ENCODE assay signal across 1 cellular context in the genomic region with DNA sequence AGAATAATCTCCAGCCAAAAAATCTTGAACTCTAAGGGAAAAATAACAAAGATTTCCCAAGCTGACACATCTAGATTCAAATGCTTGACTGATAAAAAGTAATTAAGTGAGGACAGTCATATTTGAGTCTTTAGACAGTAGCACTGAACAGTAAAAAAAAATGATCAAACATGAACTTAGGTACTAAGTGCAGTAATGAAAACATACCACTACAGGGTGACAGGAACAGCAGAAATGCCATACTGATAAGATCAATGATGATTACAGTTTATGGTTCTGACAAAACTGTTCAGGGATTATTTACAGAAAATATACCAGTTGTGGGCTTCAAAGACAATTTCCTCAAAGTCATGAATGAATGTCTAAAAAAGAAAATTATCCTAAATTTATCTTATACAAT.
TF ChIP-seq lines count a peak whose summit lies in the region.

No MANE protein-coding gene starts in this region.

TF ChIP-seq in HCT116, 20 proteins besides CTCF, POLR2A, EP300 and RAD21 (continued from another document):
- TF ChIP-seq, protein P1, sequence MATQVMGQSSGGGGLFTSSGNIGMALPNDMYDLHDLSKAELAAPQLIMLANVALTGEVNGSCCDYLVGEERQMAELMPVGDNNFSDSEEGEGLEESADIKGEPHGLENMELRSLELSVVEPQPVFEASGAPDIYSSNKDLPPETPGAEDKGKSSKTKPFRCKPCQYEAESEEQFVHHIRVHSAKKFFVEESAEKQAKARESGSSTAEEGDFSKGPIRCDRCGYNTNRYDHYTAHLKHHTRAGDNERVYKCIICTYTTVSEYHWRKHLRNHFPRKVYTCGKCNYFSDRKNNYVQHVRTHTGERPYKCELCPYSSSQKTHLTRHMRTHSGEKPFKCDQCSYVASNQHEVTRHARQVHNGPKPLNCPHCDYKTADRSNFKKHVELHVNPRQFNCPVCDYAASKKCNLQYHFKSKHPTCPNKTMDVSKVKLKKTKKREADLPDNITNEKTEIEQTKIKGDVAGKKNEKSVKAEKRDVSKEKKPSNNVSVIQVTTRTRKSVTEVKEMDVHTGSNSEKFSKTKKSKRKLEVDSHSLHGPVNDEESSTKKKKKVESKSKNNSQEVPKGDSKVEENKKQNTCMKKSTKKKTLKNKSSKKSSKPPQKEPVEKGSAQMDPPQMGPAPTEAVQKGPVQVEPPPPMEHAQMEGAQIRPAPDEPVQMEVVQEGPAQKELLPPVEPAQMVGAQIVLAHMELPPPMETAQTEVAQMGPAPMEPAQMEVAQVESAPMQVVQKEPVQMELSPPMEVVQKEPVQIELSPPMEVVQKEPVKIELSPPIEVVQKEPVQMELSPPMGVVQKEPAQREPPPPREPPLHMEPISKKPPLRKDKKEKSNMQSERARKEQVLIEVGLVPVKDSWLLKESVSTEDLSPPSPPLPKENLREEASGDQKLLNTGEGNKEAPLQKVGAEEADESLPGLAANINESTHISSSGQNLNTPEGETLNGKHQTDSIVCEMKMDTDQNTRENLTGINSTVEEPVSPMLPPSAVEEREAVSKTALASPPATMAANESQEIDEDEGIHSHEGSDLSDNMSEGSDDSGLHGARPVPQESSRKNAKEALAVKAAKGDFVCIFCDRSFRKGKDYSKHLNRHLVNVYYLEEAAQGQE (IDR thresholded peaks at IDR 0.05; ENCODE audit: low read depth), result no peak
- TF ChIP-seq ELF1 (IDR thresholded peaks at IDR 0.05; ENCODE audit: borderline replicate concordance, low read depth), result no peak
- TF ChIP-seq JUND (IDR thresholded peaks at IDR 0.05), result no peak
- no peak for TF ChIP-seq ATF3 (IDR thresholded peaks at IDR 0.05)
- no peak for TF ChIP-seq YY1 (IDR thresholded peaks at IDR 0.05; ENCODE audit: extremely low read depth, insufficient replicate concordance, low read depth, low read length)
TF ChIP-seq in HCT116: peak in this region for 0.
